Comparison of ENCODE assay signal across 1 cellular context in the genomic region with DNA sequence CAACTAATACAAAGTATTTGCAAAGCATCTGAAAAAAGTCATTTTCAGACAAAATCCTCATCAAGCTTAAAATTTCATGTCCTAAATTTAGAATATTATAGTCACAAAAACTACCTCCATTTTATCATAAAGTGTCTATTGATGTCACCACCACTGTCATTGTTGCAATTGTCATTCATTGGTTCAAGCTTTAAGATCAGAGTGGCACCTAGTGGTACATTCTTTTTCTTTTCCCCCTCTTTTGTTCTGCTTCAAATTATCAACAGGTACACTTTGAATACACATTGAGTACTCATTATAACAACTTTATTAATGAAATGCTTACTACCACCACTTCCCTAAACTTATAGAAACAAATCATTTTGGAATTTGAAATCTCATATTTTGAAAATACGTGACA.
TF ChIP-seq lines count a peak whose summit lies in the region.

No MANE protein-coding gene starts in this region.

TF ChIP-seq in liver, 16 proteins besides CTCF, POLR2A, EP300 and RAD21 (continued from another document):
- TF ChIP-seq HNF4A (conservative IDR thresholded peaks at IDR 0.05), result no peak
- no peak for TF ChIP-seq RXRA (IDR thresholded peaks at IDR 0.05)
- no peak for TF ChIP-seq ZBTB33 (IDR thresholded peaks at IDR 0.05)
- TF ChIP-seq EGR1 (IDR thresholded peaks at IDR 0.05; ENCODE audit: low read depth in 2 of 2), result no peak
TF ChIP-seq in liver: peak in this region for 0.
